Comparison of ENCODE assay signal across 8 cellular contexts in genomic region chr1:48776400-48777218, GRCh38. TPM values are rescaled to one million over a fixed set of nuclear protein-coding genes. Genes with fewer than 3 reads are reported as not detected.
DNase-seq lines count a peak whose midpoint lies in the region; ATAC-seq, FAIRE-seq and TF ChIP-seq lines count a peak whose summit lies in the region.

BEND5 (minus strand) TSS chr1:48776891; CDS start chr1:48776831, 60 bp downstream.

- ATAC-seq in HG02885 (IDR thresholded peaks at IDR 0.05; ENCODE audit: poor library complexity, unreplicated experiment) (peak; percentile 50), right cardiac atrium (peak; percentile 83 to 84), GM19455 (IDR thresholded peaks at IDR 0.05; ENCODE audit: unreplicated experiment) (no peak)

- peaks cover 43% of the 10 kb centered on the region for H3K4me1 Mint-ChIP-seq in activated naive CD8-positive, alpha-beta T cell treated with anti-CD3 and anti-CD28 coated beads for 36 hours

- peak within 1 kb of the TSS; percentile 70 for H3K27ac Mint-ChIP-seq in activated naive CD8-positive, alpha-beta T cell treated with anti-CD3 and anti-CD28 coated beads for 36 hours

- peak within 1 kb of the TSS; percentile 96 for H3K4me3 Mint-ChIP-seq in activated naive CD8-positive, alpha-beta T cell treated with anti-CD3 and anti-CD28 coated beads for 36 hours

- peak within 1 kb of the TSS; percentile 76 for H3K9ac ChIP-seq in NT2/D1 (ENCODE audit: insufficient read length, low read depth)

- peak within 1 kb of the TSS; percentile 8 for H3K27ac ChIP-seq in right cardiac atrium (ENCODE audit: low read length)

- H3K27me3 Mint-ChIP-seq in activated naive CD8-positive, alpha-beta T cell treated with anti-CD3 and anti-CD28 coated beads for 36 hours, result no peaks in the 10 kb centered on the region

- H3K27me3 ChIP-seq in NT2/D1 (ENCODE audit: insufficient read depth, insufficient read length) (peaks cover 24% of the 10 kb centered on the region), right cardiac atrium (ENCODE audit: control insufficient read depth, insufficient read depth) (no peaks in the 10 kb centered on the region)

- peaks cover 40% of the 10 kb centered on the region for H3K36me3 Mint-ChIP-seq in activated naive CD8-positive, alpha-beta T cell treated with anti-CD3 and anti-CD28 coated beads for 36 hours

- WGBS in right cardiac atrium, result 1% methylated on average over 72 of the region's 72 CpGs

- TF ChIP-seq CTCF in AG10803 (conservative IDR thresholded peaks at IDR 0.05; ENCODE audit: low read length), result no peak

- H3K9me3 ChIP-seq in NT2/D1 (ENCODE audit: insufficient read depth, low read length), result no peaks in the 10 kb centered on the region
- H3K9me3 ChIP-seq in right cardiac atrium (ENCODE audit: control insufficient read depth, low read length), result no peaks in the 10 kb centered on the region

- intact Hi-C loops in right cardiac atrium (cut with DNase I), result no loop called here

- no peaks in the 10 kb centered on the region for H3K4me1 ChIP-seq in NT2/D1 (ENCODE audit: insufficient read depth, insufficient read length)
- H3K4me1 ChIP-seq in right cardiac atrium (ENCODE audit: control insufficient read depth, insufficient read depth, low read length), result peaks cover 8% of the 10 kb centered on the region

- peak within 1 kb of the TSS; percentile 49 for H3K4me3 ChIP-seq in AG10803 (ENCODE audit: low read length)
- H3K4me3 ChIP-seq in NT2/D1 (ENCODE audit: insufficient read length, low read depth), result peak within 1 kb of the TSS; percentile 88
- peak within 1 kb of the TSS; percentile 96 for H3K4me3 ChIP-seq in right cardiac atrium (ENCODE audit: low read length)

- DNase-seq in AG10803 (ENCODE audit: low read depth), result no peak
- peak; percentile 70 for DNase-seq in NT2/D1 (ENCODE audit: low read depth, low spot score)
- peak; percentile 75 for DNase-seq in activated naive CD8-positive, alpha-beta T cell treated with anti-CD3 and anti-CD28 coated beads for 36 hours
- DNase-seq in right cardiac atrium, result peak; percentile 57 to 81 (median 79)
- peak; percentile 82 for DNase-seq in putamen (ENCODE audit: low spot score)
- DNase-seq in urothelium cell line (ENCODE audit: low spot score), result peak; percentile 85

- FAIRE-seq in urothelium cell line (lab: Jason Lieb, UNC), result no peak

- H3K36me3 ChIP-seq in NT2/D1 (ENCODE audit: insufficient read depth, insufficient read length, low read length), result no peaks in the 10 kb centered on the region

- no peaks in the 10 kb centered on the region for H3K9me3 Mint-ChIP-seq in activated naive CD8-positive, alpha-beta T cell treated with anti-CD3 and anti-CD28 coated beads for 36 hours

RNA-seq across cellular contexts. Expression of gene BEND5, which starts in this region (rescaled TPM):
- total RNA-seq in activated naive CD8-positive, alpha-beta T cell treated with anti-CD3 and anti-CD28 coated beads for 36 hours, result 10 to 100 TPM; 42.3 to 48.3 TPM
- 1 to 10 TPM; 4.0 to 7.9 (median 5.1) TPM for total RNA-seq in right cardiac atrium
- polyA plus RNA-seq in right cardiac atrium, result 3.8 TPM

Comparison
In these comparisons a context has a peak if more than half of its experiments do, and no peak if none do; other contexts are left out.
1. RNA of gene BEND5 (total RNA-seq): 42.3 to 48.3 TPM in activated naive CD8-positive, alpha-beta T cell treated with anti-CD3 and anti-CD28 coated beads for 36 hours; 4.0 to 7.9 TPM in right cardiac atrium; every median in the first group is over 4 times any median in the second.
2. Peak in every context shown above with its lines, with median percentiles within 50 percentile points of each other: H3K4me3 ChIP-seq.